ENCODE assay signal across 15 cellular contexts in the genomic region with DNA sequence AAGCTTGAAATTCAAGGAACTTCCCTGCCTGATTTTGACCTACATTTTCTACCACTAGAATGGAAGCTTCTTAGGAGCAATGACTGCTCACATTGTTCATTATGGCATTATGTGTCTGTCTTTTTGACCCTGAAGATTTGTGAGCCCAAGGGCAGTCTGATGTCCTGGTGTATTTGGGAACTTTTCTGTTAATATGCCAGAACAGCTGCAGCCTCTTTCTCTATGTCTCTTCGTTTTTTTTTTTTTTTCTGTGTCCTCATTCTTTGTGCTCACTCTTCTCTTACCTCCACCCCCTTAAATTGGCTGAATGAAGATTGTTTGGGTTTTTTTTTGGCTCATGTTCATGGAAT. TPM values are rescaled to one million over a fixed set of nuclear protein-coding genes. Genes with fewer than 3 reads are reported as not detected.
DNase-seq lines count a peak whose midpoint lies in the region; ATAC-seq and TF ChIP-seq lines count a peak whose summit lies in the region.
"Had no signal": no experiment of that assay in that cellular context is flagged by ENCODE, and none has a peak within 500 bp of the region (broad histone marks: within the 10 kb centered on the region; RNA-seq: fewer than 3 reads in every experiment).

No MANE protein-coding gene starts in this region.

- DNase-seq in PC-9: no peak
- DNase-seq in foreskin melanocyte: peak; percentile 60
- peak; percentile 12 for DNase-seq in pons (ENCODE audit: low spot score)
- DNase-seq in lower lobe of right lung: no peak
- no peak for DNase-seq in HuH-7.5 (ENCODE audit: low spot score)
- DNase-seq in left colon: no peak
- DNase-seq: BE2C; CD4-positive, alpha-beta memory T cell; COR-L47; DND-41; GDM1 had no signal

- H3K36me3 ChIP-seq in PC-9 (ENCODE audit: low read depth): no peaks in the 10 kb centered on the region
- H3K36me3 ChIP-seq in lower lobe of right lung: no peaks in the 10 kb centered on the region
- H3K36me3 ChIP-seq: BE2C had no signal

- TF ChIP-seq CTCF in PC-9 (conservative IDR thresholded peaks at IDR 0.05) (no peak), lower lobe of right lung (IDR thresholded peaks at IDR 0.05) (no peak)

- CTCF ChIA-PET in PC-9 (lab: Charles Lee): no interaction called here

- H3K4me1 ChIP-seq in PC-9 (replicated peaks; ENCODE audit: insufficient read depth) (peaks cover 8% of the 10 kb centered on the region; the same call in 1 of the 2 replicates), lower lobe of right lung (no peaks in the 10 kb centered on the region)
- H3K4me1 ChIP-seq: BE2C had no signal

- POLR2A ChIA-PET in PC-9 (lab: Charles Lee; ENCODE audit: unreplicated experiment): interaction anchor here (0.7 kb wide), 1 partner anchor 169 kb away, joined by 4 read pairs; no protein-coding TSS in a partner anchor

- H3K27me3 ChIP-seq in PC-9 (ENCODE audit: insufficient read depth, low read depth) (no peaks in the 10 kb centered on the region), lower lobe of right lung (ENCODE audit: low read depth) (no peaks in the 10 kb centered on the region)
- H3K27me3 ChIP-seq: BE2C had no signal

- no peak overlapping the region for H3K4me2 ChIP-seq in PC-9

- H3K9me3 ChIP-seq in PC-9 (ENCODE audit: insufficient read depth, low read depth) (no peaks in the 10 kb centered on the region; the same call in 1 of the 2 replicates), lower lobe of right lung (no peaks in the 10 kb centered on the region)
- H3K9me3 ChIP-seq: A549, BE2C had no signal

- H3K79me2 ChIP-seq in PC-9 (ENCODE audit: low read depth): no peaks in the 10 kb centered on the region

- H3F3A ChIP-seq in PC-9 (ENCODE audit: insufficient read depth, low read depth): no peaks in the 10 kb centered on the region

- no peaks in the 10 kb centered on the region for H3K9me2 ChIP-seq in PC-9 (ENCODE audit: insufficient read depth)

- H4K20me1 ChIP-seq in PC-9 (ENCODE audit: insufficient read depth): no peaks in the 10 kb centered on the region

- intact Hi-C loops in PC-9 (cut with micrococcal nuclease; ENCODE audit: unreplicated experiment) (no loop called here), lower lobe of right lung (cut with DNase I) (no loop called here), left colon (cut with DNase I, micrococcal nuclease) (no loop called here)

- 0 out of 2 replicates have a peak overlapping the region, but pooled peaks have one; percentile 39 for H2AFZ ChIP-seq in PC-9
- H2AFZ ChIP-seq: GM23248 had no signal

- H3K27ac ChIP-seq in PC-9 (no peak overlapping the region), lower lobe of right lung (no peak overlapping the region)
- H3K27ac ChIP-seq: C4-2B, GM23248, HL-60 had no signal

- H3K4me3 ChIP-seq in PC-9 (no peak overlapping the region), lower lobe of right lung (no peak overlapping the region)
- H3K4me3 ChIP-seq: A549, GM23248 had no signal

- ATAC-seq in lower lobe of right lung: no peak
- ATAC-seq in left colon: no peak

- no TSS peak for BruUV-seq in PC-9 (replicated peaks; lab: Mats Ljungman, UMichigan)

RNA-seq across cellular contexts. Expression of a gene that starts 34.8 kb away (rescaled TPM):
- 5.5 and 9.0 TPM in 2 replicates for total RNA-seq in PC-9 (2021)
- total RNA-seq in lower lobe of right lung: not detected
- total RNA-seq in left colon: under 1 TPM; 0.28 to 0.40 TPM
- total RNA-seq: CD4-positive, alpha-beta memory T cell; GM23248 had no signal

Comparison
In these comparisons a context has a peak if more than half of its experiments do, and no peak if none do; other contexts are left out.
1. DNase-seq: peak in foreskin melanocyte (single experiment) and pons (single experiment); none in PC-9 (0 of 2), lower lobe of right lung (single experiment), HuH-7.5 (single experiment) and left colon (0 of 2).